ENCODE assay signal across 1 cellular context in genomic region chr1:223776075-223776814, GRCh38.
TF ChIP-seq lines count a peak whose summit lies in the region.

No MANE protein-coding gene starts in this region.

TF ChIP-seq in K562, 482 proteins besides CTCF, POLR2A, EP300 and RAD21 (continued from another document and continues in another):
- no peak for TF ChIP-seq SREBF1 (IDR thresholded peaks at IDR 0.05; ENCODE audit: borderline replicate concordance, low read depth, low read length)
- no peak for TF ChIP-seq ZNF436 (CRISPR knock-in tag; IDR thresholded peaks at IDR 0.05)
- TF ChIP-seq SIRT6 (IDR thresholded peaks at IDR 0.05; ENCODE audit: low read depth, low read length), result no peak
- TF ChIP-seq GTF3C2 (IDR thresholded peaks at IDR 0.05; ENCODE audit: borderline replicate concordance, extremely low read depth, insufficient read length), result no peak
- TF ChIP-seq ZNF398 (CRISPR knock-in tag; IDR thresholded peaks at IDR 0.05), result no peak
- peak; percentile 61; the same call in 1 of the 2 replicates for TF ChIP-seq KAT7 (CRISPR knock-in tag; IDR thresholded peaks at IDR 0.05; ENCODE audit: borderline replicate concordance)
- TF ChIP-seq STAT5B (CRISPR knock-in tag; IDR thresholded peaks at IDR 0.05), result no peak
- TF ChIP-seq CSDE1 (IDR thresholded peaks at IDR 0.05), result no peak
- TF ChIP-seq GTF2B (IDR thresholded peaks at IDR 0.05; ENCODE audit: extremely low read depth, insufficient read length), result no peak
- TF ChIP-seq TFAM (CRISPR knock-in tag; conservative IDR thresholded peaks at IDR 0.05), result no peak
- no peak for TF ChIP-seq THAP12 (CRISPR knock-in tag; IDR thresholded peaks at IDR 0.05)
- TF ChIP-seq STAG1 (CRISPR knock-in tag; IDR thresholded peaks at IDR 0.05; ENCODE audit: borderline replicate concordance), result no peak
- TF ChIP-seq ZNF280B (CRISPR knock-in tag; IDR thresholded peaks at IDR 0.05), result no peak
- TF ChIP-seq GMEB1 (CRISPR knock-in tag; IDR thresholded peaks at IDR 0.05), result no peak
- no peak for TF ChIP-seq ATF1 (CRISPR knock-in tag; IDR thresholded peaks at IDR 0.05)
- no peak for TF ChIP-seq ATF1 (tag; IDR thresholded peaks at IDR 0.05)
- no peak for TF ChIP-seq HMG20B (CRISPR knock-in tag; IDR thresholded peaks at IDR 0.05)
- no peak for TF ChIP-seq CBX2 (IDR thresholded peaks at IDR 0.05; ENCODE audit: insufficient read depth, low read length, poor library complexity, severe bottlenecking)
- TF ChIP-seq POLR3A (IDR thresholded peaks at IDR 0.05; ENCODE audit: borderline replicate concordance, extremely low read depth, insufficient read depth, insufficient read length), result no peak
- peak; percentile 58 for TF ChIP-seq ZNF175 (CRISPR knock-in tag; IDR thresholded peaks at IDR 0.05; ENCODE audit: low read depth)
- TF ChIP-seq HMG20A (CRISPR knock-in tag; conservative IDR thresholded peaks at IDR 0.05), result no peak
- no peak for TF ChIP-seq ZNF253 (CRISPR knock-in tag; conservative IDR thresholded peaks at IDR 0.05)
- TF ChIP-seq ZNF639 (CRISPR knock-in tag; conservative IDR thresholded peaks at IDR 0.05 in 1 of 2, IDR thresholded peaks at IDR 0.05 in 1 of 2), result peak in 1 of 2 experiments; percentile 68; a peak in 2 of 4 replicates
- TF ChIP-seq ETV1 (tag; conservative IDR thresholded peaks at IDR 0.05; ENCODE audit: low read depth), result peak; percentile 86
- TF ChIP-seq KAT8 (IDR thresholded peaks at IDR 0.05; ENCODE audit: low read depth), result no peak
- peak; percentile 36; the same call in 1 of the 2 replicates for TF ChIP-seq ATF6 (CRISPR knock-in tag; IDR thresholded peaks at IDR 0.05)
- no peak for TF ChIP-seq ZNF124 (CRISPR knock-in tag; IDR thresholded peaks at IDR 0.05)
- no peak for TF ChIP-seq NR4A1 (CRISPR knock-in tag; IDR thresholded peaks at IDR 0.05)
- peak; percentile 76 for TF ChIP-seq NR4A1 (tag; IDR thresholded peaks at IDR 0.05)
- TF ChIP-seq BDP1 (IDR thresholded peaks at IDR 0.05; ENCODE audit: insufficient read depth, insufficient read length), result no peak
- no peak for TF ChIP-seq RHOXF2B (CRISPR knock-in tag; conservative IDR thresholded peaks at IDR 0.05)
- TF ChIP-seq ZNF311 (CRISPR knock-in tag; IDR thresholded peaks at IDR 0.05), result no peak
- no peak for TF ChIP-seq CHD4 (IDR thresholded peaks at IDR 0.05; ENCODE audit: insufficient read depth, insufficient replicate concordance, low read depth, low read length, poor library complexity, severe bottlenecking)
- no peak for TF ChIP-seq EGR1 (conservative IDR thresholded peaks at IDR 0.05)
- TF ChIP-seq AFF4 (CRISPR knock-in tag; IDR thresholded peaks at IDR 0.05), result 0 out of 2 replicates have a peak, but pooled peaks have one; percentile 63
- no peak; the same call in 1 of the 2 replicates for TF ChIP-seq CREB3 (tag; conservative IDR thresholded peaks at IDR 0.05; ENCODE audit: low read depth)
- 0 out of 2 replicates have a peak, but pooled peaks have one; percentile 31 for TF ChIP-seq HIVEP1 (CRISPR knock-in tag; IDR thresholded peaks at IDR 0.05)
- no peak for TF ChIP-seq GATAD2A (IDR thresholded peaks at IDR 0.05)
- peak; percentile 34; the same call in 1 of the 2 replicates for TF ChIP-seq CXXC5 (CRISPR knock-in tag; IDR thresholded peaks at IDR 0.05)
- TF ChIP-seq U2AF2 (optimal IDR thresholded peaks at IDR 0.05; ENCODE audit: low read depth, low read length), result no peak
- no peak for TF ChIP-seq KAT2B (IDR thresholded peaks at IDR 0.05; ENCODE audit: low read depth, low read length)
- TF ChIP-seq SPI1 (IDR thresholded peaks at IDR 0.05; ENCODE audit: borderline replicate concordance, low read depth, low read length), result peak; percentile 28; the same call in 1 of the 2 replicates
- no peak for TF ChIP-seq RBM39 (optimal IDR thresholded peaks at IDR 0.05; ENCODE audit: low read depth, low read length)
- no peak for TF ChIP-seq ZSCAN29 (IDR thresholded peaks at IDR 0.05)
- TF ChIP-seq LEF1 (IDR thresholded peaks at IDR 0.05), result no peak
- TF ChIP-seq ARHGAP35 (IDR thresholded peaks at IDR 0.05; ENCODE audit: partially characterized antibody), result no peak
- no peak for TF ChIP-seq RBM25 (IDR thresholded peaks at IDR 0.05; ENCODE audit: low read depth, low read length, severe bottlenecking)
